In the genomic region with DNA sequence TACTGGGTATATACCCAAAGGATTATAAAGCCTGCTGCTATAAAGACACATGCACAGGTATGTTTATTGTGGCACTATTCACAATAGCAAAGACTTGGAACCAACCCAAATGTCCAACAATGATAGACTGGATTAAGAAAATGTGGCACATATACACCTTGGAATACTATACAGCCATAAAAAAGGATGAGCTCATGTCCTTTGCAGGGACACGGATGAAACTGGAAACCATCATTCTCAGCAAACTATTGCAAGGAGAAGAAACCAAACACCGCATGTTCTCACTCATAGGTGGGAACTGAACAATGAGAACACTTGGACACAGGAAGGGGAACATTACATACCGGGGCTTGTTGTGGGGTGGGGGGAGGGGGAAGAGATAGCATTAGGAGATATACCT, we compare ENCODE assay signal across 1 cellular context. TPM values are rescaled to one million over a fixed set of nuclear protein-coding genes. Genes with fewer than 3 reads are reported as not detected.
"Had no signal": no experiment of that assay in that cellular context is flagged by ENCODE, and none has a peak within 500 bp of the region (broad histone marks: within the 10 kb centered on the region; RNA-seq: fewer than 3 reads in every experiment).

No MANE protein-coding gene starts in this region.

RNA-seq across cellular contexts. Expression of gene OCIAD2, which starts 16.8 kb away (rescaled TPM):
- total RNA-seq: HepG2 had no signal
- polyA plus RNA-seq: HepG2 had no signal
